Comparison of ENCODE assay signal across 9 cellular contexts in the genomic region with DNA sequence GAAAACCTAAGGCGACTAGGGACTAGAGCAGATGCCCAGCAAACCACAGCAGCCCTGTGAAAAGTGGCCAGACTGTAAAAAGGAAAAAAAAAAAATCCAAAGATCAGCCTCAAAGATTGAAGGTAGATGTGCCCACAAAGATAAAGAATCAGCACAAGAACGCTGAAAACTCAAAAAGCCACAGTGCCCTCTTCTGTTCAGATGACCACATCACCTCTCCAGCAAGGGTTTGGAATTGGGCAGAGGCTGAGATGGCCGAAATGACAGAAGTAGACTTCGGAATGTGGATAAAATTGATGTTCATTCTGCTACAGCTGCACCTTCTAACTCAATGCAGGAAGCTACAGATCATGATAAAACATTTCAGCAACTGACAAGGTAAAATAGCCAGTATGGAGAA.
DNase-seq lines count a peak whose midpoint lies in the region; ATAC-seq and TF ChIP-seq lines count a peak whose summit lies in the region.
"Had no signal": no experiment of that assay in that cellular context is flagged by ENCODE, and none has a peak within 500 bp of the region (broad histone marks: within the 10 kb centered on the region; RNA-seq: fewer than 3 reads in every experiment).

No MANE protein-coding gene starts in this region.

- ATAC-seq in PC-3 (peak; percentile 77), HG03139 (IDR thresholded peaks at IDR 0.05; ENCODE audit: unreplicated experiment) (no peak)
- ATAC-seq: body of pancreas had no signal

- DNase-seq in NCI-H2171 treated with DMSO at 0.1 percent for 48 hours (lab: John Stamatoyannopoulos, UW): peak; percentile 26
- no peak for DNase-seq in NCI-H2171 (lab: John Stamatoyannopoulos, UW)
- peak; percentile 55 for DNase-seq in PC-3
- peak; percentile 32 for DNase-seq in fibroblast of mammary gland (ENCODE audit: low read depth)
- no peak for DNase-seq in retinal pigment epithelial cell (ENCODE audit: low read depth)
- DNase-seq in colonic mucosa: no peak
- DNase-seq in cerebellar nuclear complex (lab: John Stamatoyannopoulos, UW): no peak
- DNase-seq: body of pancreas had no signal

- H3K4me1 ChIP-seq in PC-3 (ENCODE audit: insufficient read depth, low read length) (no peaks in the 10 kb centered on the region), colonic mucosa (no peaks in the 10 kb centered on the region)
- H3K4me1 ChIP-seq: body of pancreas had no signal

- peaks cover 15% of the 10 kb centered on the region for H3K79me2 ChIP-seq in PC-3 (ENCODE audit: low read length)

- H3K27ac ChIP-seq in PC-3 (ENCODE audit: low read length): no peak overlapping the region
- no peak overlapping the region for H3K27ac ChIP-seq in colonic mucosa
- H3K27ac ChIP-seq: body of pancreas had no signal

- intact Hi-C loops in PC-3 (cut with micrococcal nuclease): loop anchor here (1.0 kb wide), 1 partner anchor 38 kb away; no protein-coding TSS in a partner anchor
- intact Hi-C loops in colonic mucosa (cut with DNase I): no loop called here

- H3K9me2 ChIP-seq in PC-3 (replicated peaks; ENCODE audit: low read length): no peaks in the 10 kb centered on the region

- TF ChIP-seq CTCF in PC-3 (conservative IDR thresholded peaks at IDR 0.05; ENCODE audit: low read depth, low read length) (peak; percentile 72), fibroblast of mammary gland (conservative IDR thresholded peaks at IDR 0.05; ENCODE audit: control insufficient read depth, insufficient read depth, low read depth, low read length) (peak; percentile 56), retinal pigment epithelial cell (conservative IDR thresholded peaks at IDR 0.05; ENCODE audit: low read depth, low read length) (peak; percentile 61), colonic mucosa (IDR thresholded peaks at IDR 0.05) (no peak)

- H3K27me3 ChIP-seq in PC-3 (ENCODE audit: low read length): no peaks in the 10 kb centered on the region
- H3K27me3 ChIP-seq in colonic mucosa: no peaks in the 10 kb centered on the region
- H3K27me3 ChIP-seq: body of pancreas had no signal

- CTCF ChIA-PET in PC-3 (lab: Charles Lee): no interaction called here

- no TSS peak for BruUV-seq in PC-3 (replicated peaks; lab: Mats Ljungman, UMichigan)

- H3K9me3 ChIP-seq in PC-3 (ENCODE audit: low read length): 0 out of 2 replicates have a peak, but pooled peaks cover 3% of the 10 kb centered on the region
- no peaks in the 10 kb centered on the region for H3K9me3 ChIP-seq in colonic mucosa

- H3K9ac ChIP-seq in PC-3 (ENCODE audit: low read length): no peak overlapping the region
- no peak overlapping the region for H3K9ac ChIP-seq in colonic mucosa (ENCODE audit: low read depth in 2 of 2, low read length in 2 of 2)

- no peaks in the 10 kb centered on the region for H3F3A ChIP-seq in PC-3 (ENCODE audit: low read length, unreplicated experiment)

- H3K36me3 ChIP-seq in PC-3 (ENCODE audit: low read depth, low read length): peaks cover 3% of the 10 kb centered on the region; the same call in 1 of the 2 replicates
- H3K36me3 ChIP-seq in colonic mucosa: no peaks in the 10 kb centered on the region

- no peaks in the 10 kb centered on the region for H4K20me1 ChIP-seq in PC-3 (ENCODE audit: low read length)

- no peak overlapping the region for H2AFZ ChIP-seq in PC-3 (ENCODE audit: low read length)

- POLR2A ChIA-PET in PC-3 (lab: Charles Lee; ENCODE audit: unreplicated experiment): no interaction called here

- H3K4me3 ChIP-seq in PC-3 (ENCODE audit: low read length): no peak overlapping the region
- no peak overlapping the region for H3K4me3 ChIP-seq in fibroblast of mammary gland (ENCODE audit: control insufficient read depth, low read depth, low read length)
- H3K4me3 ChIP-seq in retinal pigment epithelial cell (ENCODE audit: low read length): no peak overlapping the region
- no peak overlapping the region for H3K4me3 ChIP-seq in colonic mucosa
- H3K4me3 ChIP-seq: body of pancreas had no signal

- no peak overlapping the region for H3K4me2 ChIP-seq in PC-3 (ENCODE audit: low read length)

Comparison
In these comparisons a context has a peak if more than half of its experiments do, and no peak if none do; other contexts are left out.
1. DNase-seq: peak in NCI-H2171 treated with DMSO at 0.1 percent for 48 hours (single experiment), PC-3 (single experiment) and fibroblast of mammary gland (single experiment); none in NCI-H2171 (single experiment), retinal pigment epithelial cell (single experiment), colonic mucosa (single experiment) and cerebellar nuclear complex (0 of 2).